In genomic region chr10:83724471-83725241, GRCh38 we compare ENCODE assay signal across 15 cellular contexts.
A peak's percentile ranks its signal among the peaks of the same experiment; 100 is the strongest.
DNase-seq lines count a peak whose midpoint lies in the region; ATAC-seq and TF ChIP-seq lines count a peak whose summit lies in the region.
"Had no signal": no experiment of that assay in that cellular context is flagged by ENCODE, and none has a peak within 500 bp of the region (broad histone marks: within the 10 kb centered on the region; RNA-seq: fewer than 3 reads in every experiment).

No MANE protein-coding gene starts in this region.

- H3K36me3 ChIP-seq in lower lobe of right lung: no peaks in the 10 kb centered on the region
- H3K36me3 ChIP-seq: adrenal gland had no signal

- DNase-seq in GM13977 (ENCODE audit: low spot score) (peak; percentile 3), OCI-M1 (lab: John Stamatoyannopoulos, UW) (peak; percentile 3), lower lobe of right lung (no peak), nephron progenitor cell (no peak), retina (no peak), SIG-M5 (lab: John Stamatoyannopoulos, UW) (no peak)
- DNase-seq: activated CD4-positive, alpha-beta memory T cell treated with anti-CD3 and anti-CD28 coated beads for 36 hours; adrenal gland; DND-41; hippocampal formation; NCI-H1436 treated with DMSO at 0.1 percent for 48 hours; right cardiac atrium had no signal

- no peaks in the 10 kb centered on the region for H3K27me3 Mint-ChIP-seq in nephron progenitor cell (ENCODE audit: low read depth, poor library complexity)
- H3K27me3 Mint-ChIP-seq: activated CD4-positive, alpha-beta memory T cell treated with anti-CD3 and anti-CD28 coated beads for 36 hours had no signal

- no peak overlapping the region for H3K4me3 ChIP-seq in lower lobe of right lung
- H3K4me3 ChIP-seq: adrenal gland had no signal

- H3K9me3 ChIP-seq in lower lobe of right lung: no peaks in the 10 kb centered on the region
- H3K9me3 ChIP-seq: adrenal gland had no signal

- H3K27ac ChIP-seq in lower lobe of right lung: no peak overlapping the region

- H3K4me1 ChIP-seq in lower lobe of right lung: peaks cover 5% of the 10 kb centered on the region
- H3K4me1 ChIP-seq: adrenal gland had no signal

- in situ Hi-C loops in GM13977 (cut with MboI; ENCODE audit: low pct_unique_long_range_greater_than_20kb, low sequenced_read_pairs, unreplicated experiment): no loop called here

- peaks cover 10% of the 10 kb centered on the region for H3K9me3 Mint-ChIP-seq in nephron progenitor cell

- intact Hi-C loops in lower lobe of right lung (cut with DNase I): no loop called here

- no peaks in the 10 kb centered on the region for H3K4me1 Mint-ChIP-seq in nephron progenitor cell

- TF ChIP-seq CTCF in GM13977 (IDR thresholded peaks at IDR 0.05; ENCODE audit: extremely low read depth, insufficient read depth, missing control alignments) (no peak), lower lobe of right lung (IDR thresholded peaks at IDR 0.05) (no peak), nephron progenitor cell (IDR thresholded peaks at IDR 0.05) (no peak)

- no peaks in the 10 kb centered on the region for H3K27me3 ChIP-seq in lower lobe of right lung (ENCODE audit: low read depth)
- H3K27me3 ChIP-seq: adrenal gland had no signal

- peak; percentile 89 for ATAC-seq in GM19463 (IDR thresholded peaks at IDR 0.05; ENCODE audit: unreplicated experiment)
- peak; percentile 94 for ATAC-seq in HG02885 (IDR thresholded peaks at IDR 0.05; ENCODE audit: poor library complexity, unreplicated experiment)
- no peak for ATAC-seq in lower lobe of right lung

- H3K36me3 Mint-ChIP-seq in nephron progenitor cell (ENCODE audit: low read depth): no peaks in the 10 kb centered on the region
- H3K36me3 Mint-ChIP-seq: activated CD4-positive, alpha-beta memory T cell treated with anti-CD3 and anti-CD28 coated beads for 36 hours had no signal

- H3K4me3 Mint-ChIP-seq in nephron progenitor cell: no peak overlapping the region
- H3K4me3 Mint-ChIP-seq: activated CD4-positive, alpha-beta memory T cell treated with anti-CD3 and anti-CD28 coated beads for 36 hours; mesothelial cell of epicardium had no signal

- H3K27ac Mint-ChIP-seq in nephron progenitor cell: no peak overlapping the region
- H3K27ac Mint-ChIP-seq: activated CD4-positive, alpha-beta memory T cell treated with anti-CD3 and anti-CD28 coated beads for 36 hours; mesothelial cell of epicardium had no signal

Comparison
In these comparisons a context has a peak if more than half of its experiments do, and no peak if none do; other contexts are left out.
1. DNase-seq: peak in GM13977 (single experiment) and OCI-M1 (single experiment); none in lower lobe of right lung (single experiment), nephron progenitor cell (single experiment), retina (single experiment) and SIG-M5 (single experiment).
2. ATAC-seq: peak in GM19463 (single experiment) and HG02885 (single experiment); none in lower lobe of right lung (0 of 2).